Comparison of ENCODE assay signal across 8 cellular contexts in genomic region chr6:46651766-46652165, GRCh38. TPM values are rescaled to one million over a fixed set of nuclear protein-coding genes. Genes with fewer than 3 reads are reported as not detected.
A peak's percentile ranks its signal among the peaks of the same experiment; 100 is the strongest.
DNase-seq lines count a peak whose midpoint lies in the region; ATAC-seq and TF ChIP-seq lines count a peak whose summit lies in the region.

No MANE protein-coding gene starts in this region.

- WGBS in stomach, 5 donors = 9 to 19% (median 11%) methylated on average over 6 of the region's 6 CpGs

- no peak for TF ChIP-seq CTCF in stomach (IDR thresholded peaks at IDR 0.05)

- H3K27me3 Mint-ChIP-seq in T-helper 1 cell treated with Interleukin-12 subunit alpha and Interleukin-12 subunit beta and Interleukin-4 antibody, amounts not matched to agents 30 μg/mL and 1 μg/mL, for 36 hours (ENCODE audit: low read depth) = peaks cover 49% of the 10 kb centered on the region
- H3K27me3 Mint-ChIP-seq in activated naive CD8-positive, alpha-beta T cell = peaks cover 30% of the 10 kb centered on the region

- ATAC-seq in HG03097 (IDR thresholded peaks at IDR 0.05; ENCODE audit: low FRiP score, unreplicated experiment) = no peak
- no peak for ATAC-seq in GM18519 (IDR thresholded peaks at IDR 0.05; ENCODE audit: low FRiP score, unreplicated experiment)

- H3K9me3 ChIP-seq in iPS-20b (ENCODE audit: insufficient read depth, low read depth, low read length) (no peaks in the 10 kb centered on the region), stomach (no peaks in the 10 kb centered on the region)

- peaks cover 12% of the 10 kb centered on the region for H3K4me1 Mint-ChIP-seq in T-helper 1 cell treated with Interleukin-12 subunit alpha and Interleukin-12 subunit beta and Interleukin-4 antibody, amounts not matched to agents 30 μg/mL and 1 μg/mL, for 36 hours (ENCODE audit: low read depth)
- peaks cover 13% of the 10 kb centered on the region for H3K4me1 Mint-ChIP-seq in activated naive CD8-positive, alpha-beta T cell (ENCODE audit: low read depth)

- H3K9me3 Mint-ChIP-seq in T-helper 1 cell treated with Interleukin-12 subunit alpha and Interleukin-12 subunit beta and Interleukin-4 antibody, amounts not matched to agents 30 μg/mL and 1 μg/mL, for 36 hours = no peaks in the 10 kb centered on the region
- H3K9me3 Mint-ChIP-seq in activated naive CD8-positive, alpha-beta T cell (ENCODE audit: low read depth) = no peaks in the 10 kb centered on the region

- TF ChIP-seq EP300 in stomach (IDR thresholded peaks at IDR 0.05) = no peak

- no peak overlapping the region for H3K27ac Mint-ChIP-seq in T-helper 1 cell treated with Interleukin-12 subunit alpha and Interleukin-12 subunit beta and Interleukin-4 antibody, amounts not matched to agents 30 μg/mL and 1 μg/mL, for 36 hours
- no peak overlapping the region for H3K27ac Mint-ChIP-seq in activated naive CD8-positive, alpha-beta T cell

- H3K27ac ChIP-seq in iPS-20b (ENCODE audit: low read length) (no peak overlapping the region), stomach (peak overlapping the region in 4 of 5 donors; percentile 82 to 92 (median 87))

- H3K36me3 ChIP-seq in iPS-20b (ENCODE audit: insufficient read depth, low read depth, low read length) = no peaks in the 10 kb centered on the region
- H3K36me3 ChIP-seq in stomach = peaks cover 0 to 4% (median under 1%) of the 10 kb centered on the region in 4 donors

- H3K9ac ChIP-seq in iPS-20b (ENCODE audit: low read depth, low read length) = peak overlapping the region; percentile 77; the same call in 1 of the 2 replicates

- peak overlapping the region; percentile 81 for H3K4me3 ChIP-seq in iPS-20b (ENCODE audit: low read length)
- H3K4me3 ChIP-seq in stomach = peak overlapping the region; percentile 82 to 92 (median 88)

- intact Hi-C loops in stomach (cut with DNase I; ENCODE audit: low total_unique reads) = no loop called here

- TF ChIP-seq POLR2A in stomach (IDR thresholded peaks at IDR 0.05) = no peak

- H3K36me3 Mint-ChIP-seq in T-helper 1 cell treated with Interleukin-12 subunit alpha and Interleukin-12 subunit beta and Interleukin-4 antibody, amounts not matched to agents 30 μg/mL and 1 μg/mL, for 36 hours (ENCODE audit: low read depth) = peaks cover 2% of the 10 kb centered on the region
- H3K36me3 Mint-ChIP-seq in activated naive CD8-positive, alpha-beta T cell = no peaks in the 10 kb centered on the region

- DNase-seq in T-helper 1 cell (no peak), stomach (no peak), retina (no peak)

- peak overlapping the region; percentile 84 for H3K4me3 Mint-ChIP-seq in T-helper 1 cell treated with Interleukin-12 subunit alpha and Interleukin-12 subunit beta and Interleukin-4 antibody, amounts not matched to agents 30 μg/mL and 1 μg/mL, for 36 hours
- H3K4me3 Mint-ChIP-seq in activated naive CD8-positive, alpha-beta T cell = peak overlapping the region; percentile 90

- H3K4me1 ChIP-seq in iPS-20b (ENCODE audit: insufficient read depth, low read length) (no peaks in the 10 kb centered on the region), stomach (peaks cover 0 to 37% (median 24%) of the 10 kb centered on the region in 4 donors)

- H3K27me3 ChIP-seq in iPS-20b (ENCODE audit: insufficient read depth, low read length) = peaks cover 24% of the 10 kb centered on the region
- H3K27me3 ChIP-seq in stomach = no peaks in the 10 kb centered on the region

RNA-seq across cellular contexts. Expression of gene CYP39A1, which starts 0.9 kb away (rescaled TPM):
- 10 to 100 TPM in 1 of 5 donors, 1 to 10 TPM in 3, not detected in 1; 1.8 to 11.6 (median 7.9) TPM for total RNA-seq in stomach
- polyA plus RNA-seq in stomach = 1 to 10 TPM; 4.7 to 8.2 (median 5.9) TPM

RNA-seq across cellular contexts. Expression of gene SLC25A27, which starts 1.0 kb away (rescaled TPM):
- 10 to 100 TPM in 4 of 5 donors, 1 to 10 TPM in 1; 6.7 to 55.8 (median 46.1) TPM for total RNA-seq in stomach
- polyA plus RNA-seq in stomach = 10 to 100 TPM in 1 of 3 donors, 1 to 10 TPM in 2; 1.6 to 35.3 (median 4.6) TPM

RNA-seq across cellular contexts. Expression of gene TDRD6, which starts 35.9 kb away (rescaled TPM):
- total RNA-seq in stomach = 1 to 10 TPM in 1 of 5 donors, under 1 TPM in 1, not detected in 3; 0.89 to 1.5 TPM
- under 1 TPM in 1 of 3 donors, not detected in 2; 0.48 TPM for polyA plus RNA-seq in stomach
